ENCODE assay signal across 19 cellular contexts in genomic region chr6:158059108-158059507, GRCh38.
DNase-seq lines count a peak whose midpoint lies in the region; ATAC-seq and TF ChIP-seq lines count a peak whose summit lies in the region.
"Had no signal": no experiment of that assay in that cellular context is flagged by ENCODE, and none has a peak within 500 bp of the region (broad histone marks: within the 10 kb centered on the region; RNA-seq: fewer than 3 reads in every experiment).

No MANE protein-coding gene starts in this region.

- no peaks in the 10 kb centered on the region for H3K27me3 ChIP-seq in heart right ventricle
- H3K27me3 ChIP-seq in right atrium auricular region, result no peaks in the 10 kb centered on the region
- no peaks in the 10 kb centered on the region for H3K27me3 ChIP-seq in transverse colon
- H3K27me3 ChIP-seq: MG63, spleen had no signal

- DNase-seq in heart right ventricle, result no peak
- no peak for DNase-seq in right atrium auricular region (ENCODE audit: low spot score)
- DNase-seq in mesenteric fat pad (ENCODE audit: low spot score), result peak; percentile 88
- no peak for DNase-seq in transverse colon
- no peak for DNase-seq in NCI-H82 (lab: John Stamatoyannopoulos, UW)
- DNase-seq in NK-92 treated with Interleukin-12 subunit alpha and Interleukin-12 subunit beta, amount 100 ng/mL, for 24 hours (lab: John Stamatoyannopoulos, UW), result no peak
- no peak for DNase-seq in glutamatergic neuron
- DNase-seq: activated CD4-positive, alpha-beta T cell treated with anti-CD3 and anti-CD28 coated beads, Interleukin-2, amount 10 ng/mL, durations not matched to agents 7 days and 5 days; activated naive CD4-positive, alpha-beta T cell treated with anti-CD3 and anti-CD28 coated beads, Interleukin-2, amount 10 ng/mL, durations not matched to agents 7 days and 5 days; erythroblast; MG63; NCI-H146; spleen; stimulated activated CD8-positive, alpha-beta memory T cell treated with anti-CD3 and anti-CD28 coated beads, Interleukin-4, amount 100 ng/mL, for 48 hours; SW 1271 had no signal

- H3K36me3 ChIP-seq in heart right ventricle (peaks cover 0 to 64% (median 22%) of the 10 kb centered on the region in 9 donors), right atrium auricular region (peaks cover 36% of the 10 kb centered on the region), transverse colon (peaks cover 0 to 10% (median 0%) of the 10 kb centered on the region in 4 donors)

- no peak for TF ChIP-seq EP300 in transverse colon (IDR thresholded peaks at IDR 0.05; ENCODE audit: low read depth)

- no peak overlapping the region for H3K4me3 ChIP-seq in heart right ventricle
- H3K4me3 ChIP-seq in right atrium auricular region, result no peak overlapping the region
- no peak overlapping the region for H3K4me3 ChIP-seq in transverse colon
- H3K4me3 ChIP-seq: GM23338, lung, MG63, spleen had no signal

- H3K9me3 Mint-ChIP-seq in glutamatergic neuron (ENCODE audit: unreplicated experiment), result peaks cover 2% of the 10 kb centered on the region
- H3K9me3 Mint-ChIP-seq: activated CD4-positive, alpha-beta T cell treated with anti-CD3 and anti-CD28 coated beads, Interleukin-2, amount 10 ng/mL, durations not matched to agents 7 days and 5 days; activated naive CD4-positive, alpha-beta T cell treated with anti-CD3 and anti-CD28 coated beads, Interleukin-2, amount 10 ng/mL, durations not matched to agents 7 days and 5 days; GM23338 had no signal

- H3K36me3 Mint-ChIP-seq in glutamatergic neuron (ENCODE audit: unreplicated experiment), result no peaks in the 10 kb centered on the region

- H3K9me3 ChIP-seq in heart right ventricle (peaks cover 0 to 8% (median 0%) of the 10 kb centered on the region in 11 donors), right atrium auricular region (no peaks in the 10 kb centered on the region), transverse colon (no peaks in the 10 kb centered on the region)
- H3K9me3 ChIP-seq: MG63, spleen had no signal

- 95 to 97% methylated on average over 13 of the region's 13 CpGs for WGBS in heart right ventricle, 2 donors
- 92 to 97% methylated on average over 5 to 13 of the region's 13 CpGs for WGBS in transverse colon (ENCODE audit: low coverage in 1 of 2), 2 donors

- H3K27ac Mint-ChIP-seq in glutamatergic neuron (ENCODE audit: unreplicated experiment), result no peak overlapping the region
- H3K27ac Mint-ChIP-seq: GM23338, progenitor cell of endocrine pancreas had no signal

- H3K4me1 ChIP-seq in heart right ventricle (peaks cover 14 to 52% (median 29%) of the 10 kb centered on the region in 9 donors), right atrium auricular region (peaks cover 0 to 28% of the 10 kb centered on the region in 2 donors), transverse colon (peaks cover 13 to 18% (median 16%) of the 10 kb centered on the region in 4 donors)

- no peak for TF ChIP-seq POLR2A in transverse colon (IDR thresholded peaks at IDR 0.05)

- in situ Hi-C loops in transverse colon (cut with MboI; ENCODE audit: low pct_ligation_motif_present in 1 of 4, low pct_unique_long_range_greater_than_20kb in 1 of 4, low sequenced_read_pairs in 3 of 4), result loop anchor here in 1 of 4 donors (25.0 kb wide), 1 partner anchor 297 kb away; no protein-coding TSS in a partner anchor

- intact Hi-C loops in heart right ventricle (cut with DNase I), result no loop called here
- intact Hi-C loops in transverse colon (cut with DNase I; ENCODE audit: low total_unique reads), result no loop called here

- no peak for ATAC-seq in heart right ventricle

- peaks cover 4% of the 10 kb centered on the region for H3K27me3 Mint-ChIP-seq in glutamatergic neuron (ENCODE audit: unreplicated experiment)
- H3K27me3 Mint-ChIP-seq: activated CD4-positive, alpha-beta T cell treated with anti-CD3 and anti-CD28 coated beads, Interleukin-2, amount 10 ng/mL, durations not matched to agents 7 days and 5 days; activated naive CD4-positive, alpha-beta T cell treated with anti-CD3 and anti-CD28 coated beads, Interleukin-2, amount 10 ng/mL, durations not matched to agents 7 days and 5 days; progenitor cell of endocrine pancreas had no signal

- H3K4me3 Mint-ChIP-seq in glutamatergic neuron (ENCODE audit: unreplicated experiment), result no peak overlapping the region
- H3K4me3 Mint-ChIP-seq: activated CD4-positive, alpha-beta T cell treated with anti-CD3 and anti-CD28 coated beads, Interleukin-2, amount 10 ng/mL, durations not matched to agents 7 days and 5 days; activated naive CD4-positive, alpha-beta T cell treated with anti-CD3 and anti-CD28 coated beads, Interleukin-2, amount 10 ng/mL, durations not matched to agents 7 days and 5 days; GM23338 had no signal

- TF ChIP-seq CTCF in heart right ventricle (IDR thresholded peaks at IDR 0.05), result no peak
- TF ChIP-seq CTCF in right atrium auricular region (IDR thresholded peaks at IDR 0.05), result no peak
- no peak for TF ChIP-seq CTCF in VCaP (conservative IDR thresholded peaks at IDR 0.05)
- TF ChIP-seq CTCF in transverse colon (IDR thresholded peaks at IDR 0.05), result no peak
- no peak for TF ChIP-seq CTCF in glutamatergic neuron (IDR thresholded peaks at IDR 0.05; ENCODE audit: partially characterized antibody, unreplicated experiment)

- H3K4me1 Mint-ChIP-seq in glutamatergic neuron (ENCODE audit: low read depth, unreplicated experiment), result no peaks in the 10 kb centered on the region

- H3K27ac ChIP-seq in heart right ventricle (peak overlapping the region in 6 of 10 donors; percentile 83 to 93 (median 86)), right atrium auricular region (peak overlapping the region in 1 of 2 donors; percentile 89), VCaP (peak overlapping the region; percentile 99), transverse colon (peak overlapping the region in 3 of 4 donors; percentile 75 to 81 (median 76))
